20 cellular contexts compared by ENCODE assay signal in the genomic region with DNA sequence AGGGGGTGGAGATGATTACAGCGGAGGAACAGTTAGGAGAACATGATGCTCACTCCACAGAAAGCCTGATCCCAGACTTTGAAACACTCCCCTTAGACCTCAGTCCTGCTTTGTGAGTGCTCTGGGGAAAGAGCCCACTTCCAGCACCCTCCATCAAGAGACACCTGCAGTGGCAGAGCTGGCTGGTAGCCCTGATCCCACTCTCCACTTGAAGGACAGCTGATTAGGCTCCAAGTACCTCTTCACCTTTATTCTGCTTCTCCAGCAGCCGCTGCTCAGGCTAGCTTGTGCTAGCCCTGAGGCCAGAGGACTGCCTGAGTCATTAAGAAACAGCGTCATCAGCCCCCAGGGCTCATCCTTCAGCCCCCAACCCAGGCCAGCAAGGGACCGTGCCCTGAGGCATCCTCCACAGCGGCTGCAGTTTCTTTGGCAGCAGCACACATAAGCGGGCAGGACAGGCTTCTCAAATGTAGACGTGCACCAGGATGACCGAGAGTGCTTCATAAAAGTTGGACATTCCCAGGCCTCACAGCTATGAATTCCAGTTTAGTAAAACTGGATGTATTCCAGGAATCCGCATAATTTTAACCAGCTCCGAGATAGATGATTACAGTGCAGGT.
DNase-seq lines count a peak whose midpoint lies in the region; ATAC-seq and TF ChIP-seq lines count a peak whose summit lies in the region.
"Had no signal": no experiment of that assay in that cellular context is flagged by ENCODE, and none has a peak within 500 bp of the region (broad histone marks: within the 10 kb centered on the region; RNA-seq: fewer than 3 reads in every experiment).

No MANE protein-coding gene starts in this region.

- no peak overlapping the region for H3K4me3 Mint-ChIP-seq in activated CD8-positive, alpha-beta T cell treated with anti-CD3 and anti-CD28 coated beads, Interleukin-2, amount 10 ng/mL, durations not matched to agents 7 days and 5 days
- no peak overlapping the region for H3K4me3 Mint-ChIP-seq in T-helper 2 cell treated with Interferon-gamma antibody and Interleukin-4, amounts not matched to agents 5 μg/mL and 100 μg/mL, for 36 hours
- H3K4me3 Mint-ChIP-seq: CD4-positive, alpha-beta memory T cell; T-helper 17 cell had no signal

- no peaks in the 10 kb centered on the region for H3K79me1 ChIP-seq in mesendoderm (ENCODE audit: low read length)

- no peaks in the 10 kb centered on the region for H3K27me3 ChIP-seq in mesendoderm (ENCODE audit: insufficient read depth, low read length, poor library complexity)

- H3K4me3 ChIP-seq in mesendoderm (ENCODE audit: low read length) = no peak overlapping the region
- no peak overlapping the region for H3K4me3 ChIP-seq in foreskin fibroblast (ENCODE audit: low read depth in 1 of 2, low read length in 2 of 2)
- H3K4me3 ChIP-seq: SJCRH30 had no signal

- no peak overlapping the region for H3K4me2 ChIP-seq in mesendoderm (ENCODE audit: low read length)

- POLR2A ChIA-PET in activated CD8-positive, alpha-beta T cell treated with anti-CD3 and anti-CD28 coated beads, Interleukin-2, amount 10 ng/mL, durations not matched to agents 7 days and 5 days (lab: Charles Lee) = no interaction called here

- 100% methylated on average over 1 of the region's 10 CpGs for WGBS in mesendoderm (ENCODE audit: extremely low coverage, insufficient coverage, low lambda C conversion rate)

- no peak overlapping the region for H2BK5ac ChIP-seq in mesendoderm (ENCODE audit: low read length)

- H2BK15ac ChIP-seq in mesendoderm (replicated peaks; ENCODE audit: low read depth) = no peak overlapping the region

- TF ChIP-seq CTCF in foreskin fibroblast (IDR thresholded peaks at IDR 0.05; ENCODE audit: low read depth, low read length) = no peak

- H3K56ac ChIP-seq in mesendoderm (ENCODE audit: low read length) = peak overlapping the region; percentile 27

- no peak overlapping the region for H2BK120ac ChIP-seq in mesendoderm (ENCODE audit: low read depth, low read length)

- H3K4me1 ChIP-seq in mesendoderm (ENCODE audit: control insufficient read depth, low read depth, low read length) = peaks cover under 1% of the 10 kb centered on the region
- H3K4me1 ChIP-seq: SJCRH30 had no signal

- no peaks in the 10 kb centered on the region for H3K79me2 ChIP-seq in mesendoderm (ENCODE audit: control insufficient read depth, insufficient read depth, low read length)

- H3K27ac ChIP-seq in mesendoderm (ENCODE audit: low read depth, low read length) = no peak overlapping the region
- H3K27ac ChIP-seq: SJCRH30 had no signal

- no peak overlapping the region for H4K5ac ChIP-seq in mesendoderm (ENCODE audit: low read length)

- no peak overlapping the region for H4K8ac ChIP-seq in mesendoderm (ENCODE audit: low read depth, low read length)

- H3K27me3 Mint-ChIP-seq in activated CD8-positive, alpha-beta T cell treated with anti-CD3 and anti-CD28 coated beads, Interleukin-2, amount 10 ng/mL, durations not matched to agents 7 days and 5 days (ENCODE audit: low read depth) = peaks cover 6% of the 10 kb centered on the region
- peaks cover 2% of the 10 kb centered on the region for H3K27me3 Mint-ChIP-seq in T-helper 2 cell treated with Interferon-gamma antibody and Interleukin-4, amounts not matched to agents 5 μg/mL and 100 μg/mL, for 36 hours (ENCODE audit: low read depth)

- peak; percentile 7 for DNase-seq in ELR (ENCODE audit: low read depth)
- DNase-seq in NCI-H187 treated with DMSO at 0.1 percent for 48 hours (lab: John Stamatoyannopoulos, UW) = peak; percentile 58
- peak; percentile 24 to 64 for DNase-seq in NCI-H524 (lab: John Stamatoyannopoulos, UW)
- DNase-seq in mesendoderm = no peak
- no peak for DNase-seq in activated CD8-positive, alpha-beta T cell treated with anti-CD3 and anti-CD28 coated beads, Interleukin-2, amount 10 ng/mL, durations not matched to agents 7 days and 5 days
- DNase-seq in T-helper 2 cell treated with Interferon-gamma antibody and Interleukin-4, amounts not matched to agents 5 μg/mL and 100 μg/mL, for 36 hours (ENCODE audit: low spot score) = no peak
- no peak for DNase-seq in foreskin fibroblast
- DNase-seq: CD4-positive, alpha-beta memory T cell; GOT3; IMR-90; Karpas-422; MM.1S; NCI-H1694; NCI-H526 treated with DMSO at 0.1 percent for 48 hours; NK-92 treated with Interleukin-12 subunit alpha and Interleukin-12 subunit beta, amount 100 ng/mL, for 24 hours; OCI-M1; RPMI8226; SJCRH30; T-helper 17 cell had no signal

- no peak overlapping the region for H3K4ac ChIP-seq in mesendoderm (ENCODE audit: low read depth, low read length)

- no peak overlapping the region for H3K18ac ChIP-seq in mesendoderm (ENCODE audit: low read length)

- no peak overlapping the region for H3K9ac ChIP-seq in mesendoderm (ENCODE audit: low read length)

- H2AK5ac ChIP-seq in mesendoderm (ENCODE audit: low read length) = no peak overlapping the region

- no peaks in the 10 kb centered on the region for H3K9me3 Mint-ChIP-seq in activated CD8-positive, alpha-beta T cell treated with anti-CD3 and anti-CD28 coated beads, Interleukin-2, amount 10 ng/mL, durations not matched to agents 7 days and 5 days (ENCODE audit: insufficient read depth)
- H3K9me3 Mint-ChIP-seq in T-helper 2 cell treated with Interferon-gamma antibody and Interleukin-4, amounts not matched to agents 5 μg/mL and 100 μg/mL, for 36 hours = peaks cover 6% of the 10 kb centered on the region

- H3K36me3 Mint-ChIP-seq in activated CD8-positive, alpha-beta T cell treated with anti-CD3 and anti-CD28 coated beads, Interleukin-2, amount 10 ng/mL, durations not matched to agents 7 days and 5 days (ENCODE audit: low read depth) = peaks cover 2% of the 10 kb centered on the region
- H3K36me3 Mint-ChIP-seq in T-helper 2 cell treated with Interferon-gamma antibody and Interleukin-4, amounts not matched to agents 5 μg/mL and 100 μg/mL, for 36 hours (ENCODE audit: low read depth) = no peaks in the 10 kb centered on the region
- H3K36me3 Mint-ChIP-seq: CD4-positive, alpha-beta memory T cell had no signal

- H3K23ac ChIP-seq in mesendoderm (ENCODE audit: low read length) = no peak overlapping the region

- CTCF ChIA-PET in activated CD8-positive, alpha-beta T cell treated with anti-CD3 and anti-CD28 coated beads, Interleukin-2, amount 10 ng/mL, durations not matched to agents 7 days and 5 days (lab: Charles Lee) = no interaction called here

- H3K27ac Mint-ChIP-seq in activated CD8-positive, alpha-beta T cell treated with anti-CD3 and anti-CD28 coated beads, Interleukin-2, amount 10 ng/mL, durations not matched to agents 7 days and 5 days = no peak overlapping the region
- H3K27ac Mint-ChIP-seq in T-helper 2 cell treated with Interferon-gamma antibody and Interleukin-4, amounts not matched to agents 5 μg/mL and 100 μg/mL, for 36 hours = no peak overlapping the region
- H3K27ac Mint-ChIP-seq: CD4-positive, alpha-beta memory T cell; T-helper 17 cell had no signal

- no peak for ATAC-seq in activated CD8-positive, alpha-beta T cell treated with anti-CD3 and anti-CD28 coated beads, Interleukin-2, amount 10 ng/mL, durations not matched to agents 7 days and 5 days
- no peak for ATAC-seq in HG03460 (IDR thresholded peaks at IDR 0.05; ENCODE audit: unreplicated experiment)
- ATAC-seq: T-helper 17 cell had no signal

- no peaks in the 10 kb centered on the region for H3K4me1 Mint-ChIP-seq in activated CD8-positive, alpha-beta T cell treated with anti-CD3 and anti-CD28 coated beads, Interleukin-2, amount 10 ng/mL, durations not matched to agents 7 days and 5 days (ENCODE audit: low read depth)
- no peaks in the 10 kb centered on the region for H3K4me1 Mint-ChIP-seq in T-helper 2 cell treated with Interferon-gamma antibody and Interleukin-4, amounts not matched to agents 5 μg/mL and 100 μg/mL, for 36 hours (ENCODE audit: low read depth)
- H3K4me1 Mint-ChIP-seq: CD4-positive, alpha-beta memory T cell; T-helper 17 cell had no signal

- H3K36me3 ChIP-seq in mesendoderm (ENCODE audit: control insufficient read depth, insufficient read depth, low read length) = no peaks in the 10 kb centered on the region
- H3K36me3 ChIP-seq: SJCRH30 had no signal

Comparison
In these comparisons a context has a peak if more than half of its experiments do, and no peak if none do; other contexts are left out.
1. DNase-seq: peak in ELR (single experiment), NCI-H187 treated with DMSO at 0.1 percent for 48 hours (single experiment) and NCI-H524 (2 of 2); none in mesendoderm (single experiment), activated CD8-positive, alpha-beta T cell treated with anti-CD3 and anti-CD28 coated beads, Interleukin-2, amount 10 ng/mL, durations not matched to agents 7 days and 5 days (single experiment), T-helper 2 cell treated with Interferon-gamma antibody and Interleukin-4, amounts not matched to agents 5 μg/mL and 100 μg/mL, for 36 hours (single experiment) and foreskin fibroblast (0 of 2).